In the genomic region with DNA sequence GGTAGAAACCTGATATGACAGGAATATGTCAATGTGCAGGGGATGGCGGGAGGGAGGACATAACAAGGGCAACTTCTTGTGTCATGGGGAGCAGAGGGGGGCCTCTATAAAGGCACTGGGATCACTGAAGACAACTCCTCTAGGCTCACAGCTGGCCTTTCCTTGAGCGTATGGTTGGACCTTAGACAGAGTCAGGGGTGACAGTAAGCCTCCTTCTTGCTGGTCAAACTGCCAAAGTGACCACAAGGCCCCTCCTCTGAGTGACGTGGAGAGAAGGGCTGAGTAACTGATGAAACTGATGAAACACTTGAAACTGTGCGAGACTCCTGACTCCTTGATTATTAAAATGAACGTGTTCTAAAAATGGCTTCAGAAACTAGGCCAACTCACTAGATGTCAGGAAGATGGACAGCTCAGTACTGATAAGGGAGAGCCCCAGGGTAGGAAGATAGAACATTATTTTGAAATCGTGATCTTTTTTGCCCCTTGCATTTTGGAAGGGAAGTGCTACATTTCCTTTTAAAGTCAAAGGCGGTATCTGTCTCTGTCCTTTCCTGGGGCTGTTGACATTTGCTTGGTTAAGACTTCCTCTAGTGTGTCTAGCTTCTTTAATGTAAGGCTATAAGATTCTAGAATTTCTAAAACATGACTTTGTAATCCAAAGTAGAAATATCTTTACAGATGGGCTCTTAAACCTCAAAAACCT, we compare ENCODE assay signal across 8 cellular contexts. TPM values are rescaled to one million over a fixed set of nuclear protein-coding genes. Genes with fewer than 3 reads are reported as not detected.
DNase-seq lines count a peak whose midpoint lies in the region; ATAC-seq and TF ChIP-seq lines count a peak whose summit lies in the region.

No MANE protein-coding gene starts in this region.

- POLR2A ChIA-PET in WTC11 (lab: Charles Lee): no interaction called here

- no peaks in the 10 kb centered on the region for H3K27me3 ChIP-seq in ovary

- H3K4me3 ChIP-seq in AG09309 (ENCODE audit: control insufficient read depth, low read depth, low read length) (no peak overlapping the region), fibroblast of pulmonary artery (replicated peaks; ENCODE audit: low read depth, low read length) (no peak overlapping the region), ovary (no peak overlapping the region)

- peak; percentile 73 for DNase-seq in AG09309 (ENCODE audit: low read depth)
- DNase-seq in WTC11 (ENCODE audit: low spot score): no peak
- peak; percentile 80 for DNase-seq in fibroblast of pulmonary artery (ENCODE audit: low read depth)
- peak in 3 of 5 donors; percentile 17 to 52 (median 24) for DNase-seq in ovary
- DNase-seq in NCI-H2227 (lab: John Stamatoyannopoulos, UW; ENCODE audit: unreplicated experiment): no peak

- WGBS in ovary, 3 donors: 57 to 61% (median 57%) methylated on average over 7 of the region's 7 CpGs

- no peaks in the 10 kb centered on the region for H3K9me3 Mint-ChIP-seq in WTC11

- no peaks in the 10 kb centered on the region for H3K36me3 ChIP-seq in ovary

- TF ChIP-seq EP300 in ovary (IDR thresholded peaks at IDR 0.05): no peak

- intact Hi-C loops in ovary (cut with DNase I): loop anchor here (5.0 to 10.0 kb wide), 3 partner anchors 61 to 91 kb away; partner anchors contain the start of gene ELF4 (in 1 of the 4)

- H3K9me3 ChIP-seq in ovary: no peaks in the 10 kb centered on the region

- CTCF ChIA-PET in WTC11 (lab: Charles Lee): no interaction called here

- peak overlapping the region; percentile 80 for H3K4me3 Mint-ChIP-seq in WTC11

- ATAC-seq in GM18870 (IDR thresholded peaks at IDR 0.05; ENCODE audit: unreplicated experiment) (peak; percentile 45), HG03520 (IDR thresholded peaks at IDR 0.05; ENCODE audit: unreplicated experiment) (peak; percentile 40), WTC11 (no peak), GM21528 (IDR thresholded peaks at IDR 0.05; ENCODE audit: low FRiP score, unreplicated experiment) (no peak)

- no peaks in the 10 kb centered on the region; the same call in 1 of the 2 replicates for H3K36me3 Mint-ChIP-seq in WTC11

- peaks cover 14% of the 10 kb centered on the region for H3K27me3 Mint-ChIP-seq in WTC11 (ENCODE audit: low read depth)

- H3K4me1 Mint-ChIP-seq in WTC11: peaks cover 11% of the 10 kb centered on the region

- H3K27ac Mint-ChIP-seq in WTC11: no peak overlapping the region

- H3K27ac ChIP-seq in ovary: peak overlapping the region in 1 of 2 donors; percentile 36

- TF ChIP-seq CTCF in AG09309 (IDR thresholded peaks at IDR 0.05; ENCODE audit: control insufficient read depth, insufficient read depth, low read depth, low read length, missing control alignments) (no peak), WTC11 (IDR thresholded peaks at IDR 0.05) (no peak), fibroblast of pulmonary artery (IDR thresholded peaks at IDR 0.05; ENCODE audit: low read length, missing control alignments) (no peak), ovary (IDR thresholded peaks at IDR 0.05) (no peak)

- no peak for TF ChIP-seq POLR2A in ovary (IDR thresholded peaks at IDR 0.05)

- no peaks in the 10 kb centered on the region for H3K4me1 ChIP-seq in ovary (ENCODE audit: insufficient read depth)

TF ChIP-seq in WTC11, 78 proteins besides CTCF, POLR2A, EP300 and RAD21:
- TF ChIP-seq CREB1 (CRISPR knock-in tag; IDR thresholded peaks at IDR 0.05) (no peak), SOX15 (CRISPR knock-in tag; IDR thresholded peaks at IDR 0.05) (no peak), ZNF671 (CRISPR knock-in tag; IDR thresholded peaks at IDR 0.05) (no peak), SMAD4 (CRISPR knock-in tag; IDR thresholded peaks at IDR 0.05) (no peak), ZNF121 (CRISPR knock-in tag; IDR thresholded peaks at IDR 0.05) (no peak), NFE2L1 (CRISPR knock-in tag; IDR thresholded peaks at IDR 0.05) (no peak), MXD4 (CRISPR knock-in tag; IDR thresholded peaks at IDR 0.05; ENCODE audit: borderline replicate concordance) (no peak), ATF1 (CRISPR knock-in tag; IDR thresholded peaks at IDR 0.05) (no peak), MYBL2 (CRISPR knock-in tag; IDR thresholded peaks at IDR 0.05) (no peak)
- TF ChIP-seq, protein P1, sequence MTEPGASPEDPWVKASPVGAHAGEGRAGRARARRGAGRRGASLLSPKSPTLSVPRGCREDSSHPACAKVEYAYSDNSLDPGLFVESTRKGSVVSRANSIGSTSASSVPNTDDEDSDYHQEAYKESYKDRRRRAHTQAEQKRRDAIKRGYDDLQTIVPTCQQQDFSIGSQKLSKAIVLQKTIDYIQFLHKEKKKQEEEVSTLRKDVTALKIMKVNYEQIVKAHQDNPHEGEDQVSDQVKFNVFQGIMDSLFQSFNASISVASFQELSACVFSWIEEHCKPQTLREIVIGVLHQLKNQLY (CRISPR knock-in tag; IDR thresholded peaks at IDR 0.05): no peak
- TF ChIP-seq, protein P2, sequence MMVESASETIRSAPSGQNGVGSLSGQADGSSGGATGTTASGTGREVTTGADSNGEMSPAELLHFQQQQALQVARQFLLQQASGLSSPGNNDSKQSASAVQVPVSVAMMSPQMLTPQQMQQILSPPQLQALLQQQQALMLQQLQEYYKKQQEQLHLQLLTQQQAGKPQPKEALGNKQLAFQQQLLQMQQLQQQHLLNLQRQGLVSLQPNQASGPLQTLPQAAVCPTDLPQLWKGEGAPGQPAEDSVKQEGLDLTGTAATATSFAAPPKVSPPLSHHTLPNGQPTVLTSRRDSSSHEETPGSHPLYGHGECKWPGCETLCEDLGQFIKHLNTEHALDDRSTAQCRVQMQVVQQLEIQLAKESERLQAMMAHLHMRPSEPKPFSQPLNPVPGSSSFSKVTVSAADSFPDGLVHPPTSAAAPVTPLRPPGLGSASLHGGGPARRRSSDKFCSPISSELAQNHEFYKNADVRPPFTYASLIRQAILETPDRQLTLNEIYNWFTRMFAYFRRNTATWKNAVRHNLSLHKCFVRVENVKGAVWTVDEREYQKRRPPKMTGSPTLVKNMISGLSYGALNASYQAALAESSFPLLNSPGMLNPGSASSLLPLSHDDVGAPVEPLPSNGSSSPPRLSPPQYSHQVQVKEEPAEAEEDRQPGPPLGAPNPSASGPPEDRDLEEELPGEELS (CRISPR knock-in tag; IDR thresholded peaks at IDR 0.05): no peak
- TF ChIP-seq, protein P3, sequence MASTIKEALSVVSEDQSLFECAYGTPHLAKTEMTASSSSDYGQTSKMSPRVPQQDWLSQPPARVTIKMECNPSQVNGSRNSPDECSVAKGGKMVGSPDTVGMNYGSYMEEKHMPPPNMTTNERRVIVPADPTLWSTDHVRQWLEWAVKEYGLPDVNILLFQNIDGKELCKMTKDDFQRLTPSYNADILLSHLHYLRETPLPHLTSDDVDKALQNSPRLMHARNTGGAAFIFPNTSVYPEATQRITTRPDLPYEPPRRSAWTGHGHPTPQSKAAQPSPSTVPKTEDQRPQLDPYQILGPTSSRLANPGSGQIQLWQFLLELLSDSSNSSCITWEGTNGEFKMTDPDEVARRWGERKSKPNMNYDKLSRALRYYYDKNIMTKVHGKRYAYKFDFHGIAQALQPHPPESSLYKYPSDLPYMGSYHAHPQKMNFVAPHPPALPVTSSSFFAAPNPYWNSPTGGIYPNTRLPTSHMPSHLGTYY (CRISPR knock-in tag; IDR thresholded peaks at IDR 0.05): no peak

RNA-seq across cellular contexts. Expression of gene RAB33A, which starts 1.6 kb away (rescaled TPM):
- total RNA-seq in WTC11 (2021) (2.1 to 3.1 TPM (median 3.0 TPM) in 3 replicates), ovary (1 to 10 TPM in 4 of 7 donors, under 1 TPM in 3; 0.24 to 3.3 (median 2.0) TPM)
- 1 to 10 TPM; 1.3 to 1.8 TPM for polyA plus RNA-seq in ovary

RNA-seq across cellular contexts. Expression of gene AIFM1, which starts 7.7 kb away (rescaled TPM):
- total RNA-seq in WTC11 (2021): 53.5 to 55.9 TPM (median 55.0 TPM) in 3 replicates
- 10 to 100 TPM in 6 of 7 donors, 1 to 10 TPM in 1; 5.2 to 25.6 (median 20.5) TPM for total RNA-seq in ovary
- polyA plus RNA-seq in ovary: 10 to 100 TPM; 11.7 to 51.4 TPM

Comparison
In these comparisons a context has a peak if more than half of its experiments do, and no peak if none do; other contexts are left out.
1. DNase-seq: peak in AG09309 (single experiment), fibroblast of pulmonary artery (single experiment) and ovary (3 of 5); none in WTC11 (single experiment) and NCI-H2227 (single experiment).
2. ATAC-seq: peak in GM18870 (single experiment) and HG03520 (single experiment); none in WTC11 (single experiment) and GM21528 (single experiment).